Comparison of ENCODE assay signal across 16 cellular contexts in the genomic region with DNA sequence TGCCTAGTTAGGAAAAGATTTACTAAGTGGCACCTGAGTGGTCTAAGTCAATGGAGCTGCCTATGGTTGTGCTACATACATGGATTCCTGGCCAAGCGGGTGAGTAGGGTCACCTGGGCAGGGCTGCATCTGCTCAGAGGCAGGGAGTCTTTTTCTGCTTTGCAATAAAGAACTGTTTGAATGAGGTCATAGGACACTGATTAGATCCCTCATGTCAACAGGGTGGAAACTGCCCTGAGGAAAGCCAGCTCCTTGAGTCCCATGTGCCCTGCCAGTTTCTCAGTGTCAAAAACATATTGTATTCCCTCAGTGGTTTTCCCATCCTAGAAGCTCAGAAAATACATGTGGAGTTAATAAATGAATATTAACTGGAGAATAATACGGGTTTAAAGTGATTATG. TPM values are rescaled to one million over a fixed set of nuclear protein-coding genes. Genes with fewer than 3 reads are reported as not detected.
"Had no signal": no experiment of that assay in that cellular context is flagged by ENCODE, and none has a peak within 500 bp of the region (broad histone marks: within the 10 kb centered on the region; RNA-seq: fewer than 3 reads in every experiment).

No MANE protein-coding gene starts in this region.

- H3K9me3 Mint-ChIP-seq: activated naive CD8-positive, alpha-beta T cell treated with anti-CD3 and anti-CD28 coated beads, Interleukin-2, amount 10 ng/mL, durations not matched to agents 7 days and 5 days; activated T-helper 1 cell treated with anti-CD3 and anti-CD28 coated beads, Interleukin-12 subunit alpha, Interleukin-12 subunit beta, Interleukin-2, Interleukin-4 antibody, amounts not matched to agents 30 ng/mL and 10 ng/mL and 1 ng/mL, durations not matched to agents 14 hours and 24 hours and 36 hours; central memory CD8-positive, alpha-beta T cell; immature natural killer cell; naive thymus-derived CD4-positive, alpha-beta T cell had no signal

- H3K27me3 ChIP-seq: brain microvascular endothelial cell, ovary had no signal

- H3K9me3 ChIP-seq: esophagus muscularis mucosa, ovary, sigmoid colon, thoracic aorta had no signal

- H3K27ac Mint-ChIP-seq: activated naive CD8-positive, alpha-beta T cell treated with anti-CD3 and anti-CD28 coated beads, Interleukin-2, amount 10 ng/mL, durations not matched to agents 7 days and 5 days; activated T-helper 1 cell treated with anti-CD3 and anti-CD28 coated beads, Interleukin-12 subunit alpha, Interleukin-12 subunit beta, Interleukin-2, Interleukin-4 antibody, amounts not matched to agents 30 ng/mL and 10 ng/mL and 1 ng/mL, durations not matched to agents 14 hours and 24 hours and 36 hours; immature natural killer cell; naive thymus-derived CD4-positive, alpha-beta T cell had no signal

- H3K36me3 Mint-ChIP-seq: activated naive CD8-positive, alpha-beta T cell treated with anti-CD3 and anti-CD28 coated beads, Interleukin-2, amount 10 ng/mL, durations not matched to agents 7 days and 5 days; immature natural killer cell; naive thymus-derived CD4-positive, alpha-beta T cell had no signal

- H3K27ac ChIP-seq: coronary artery, esophagus muscularis mucosa, ovary, sigmoid colon, thoracic aorta had no signal

- H3K36me3 ChIP-seq: brain microvascular endothelial cell, esophagus muscularis mucosa, ovary, sigmoid colon, thoracic aorta had no signal

- DNase-seq: activated CD4-positive, alpha-beta T cell treated with anti-CD3 and anti-CD28 coated beads, Interleukin-2, amount 50 U/mL, for 1 hour; activated CD8-positive, alpha-beta memory T cell treated with anti-CD3 and anti-CD28 coated beads for 24 hours; activated naive CD8-positive, alpha-beta T cell treated with anti-CD3 and anti-CD28 coated beads, Interleukin-2, amount 10 ng/mL, durations not matched to agents 7 days and 5 days; brain microvascular endothelial cell; immature natural killer cell; naive thymus-derived CD4-positive, alpha-beta T cell; ovary; sigmoid colon; stimulated activated CD4-positive, alpha-beta T cell treated with anti-CD3 and anti-CD28 coated beads, Interleukin-1b, Interleukin-23, amount 100 ng/mL, for 48 hours; T1000 had no signal

- H3K4me3 ChIP-seq: coronary artery, esophagus muscularis mucosa, ovary, sigmoid colon, thoracic aorta had no signal

- H3K4me3 Mint-ChIP-seq: activated naive CD8-positive, alpha-beta T cell treated with anti-CD3 and anti-CD28 coated beads, Interleukin-2, amount 10 ng/mL, durations not matched to agents 7 days and 5 days; activated T-helper 1 cell treated with anti-CD3 and anti-CD28 coated beads, Interleukin-12 subunit alpha, Interleukin-12 subunit beta, Interleukin-2, Interleukin-4 antibody, amounts not matched to agents 30 ng/mL and 10 ng/mL and 1 ng/mL, durations not matched to agents 14 hours and 24 hours and 36 hours; central memory CD8-positive, alpha-beta T cell; immature natural killer cell; naive thymus-derived CD4-positive, alpha-beta T cell had no signal

- ATAC-seq: activated CD4-positive, CD25-positive, alpha-beta regulatory T cell treated with anti-CD3 and anti-CD28 coated beads, Interleukin-2, amount 50 U/mL, for 24 hours; naive thymus-derived CD4-positive, alpha-beta T cell had no signal

RNA-seq across cellular contexts. Expression of gene LAMA3, which starts 4.6 kb away (rescaled TPM):
- total RNA-seq: activated T-helper 1 cell treated with anti-CD3 and anti-CD28 coated beads, Interleukin-12 subunit alpha, Interleukin-12 subunit beta, Interleukin-2, Interleukin-4 antibody, amounts not matched to agents 30 ng/mL and 10 ng/mL and 1 ng/mL, durations not matched to agents 14 hours and 24 hours and 36 hours had no signal
- polyA plus RNA-seq: immature natural killer cell; naive thymus-derived CD4-positive, alpha-beta T cell had no signal

RNA-seq across cellular contexts. Expression of gene ANKRD29, which starts 31.1 kb away (rescaled TPM):
- total RNA-seq: activated naive CD8-positive, alpha-beta T cell treated with anti-CD3 and anti-CD28 coated beads, Interleukin-2, amount 10 ng/mL, durations not matched to agents 7 days and 5 days; activated T-helper 1 cell treated with anti-CD3 and anti-CD28 coated beads, Interleukin-12 subunit alpha, Interleukin-12 subunit beta, Interleukin-2, Interleukin-4 antibody, amounts not matched to agents 30 ng/mL and 10 ng/mL and 1 ng/mL, durations not matched to agents 14 hours and 24 hours and 36 hours had no signal
